ENCODE assay signal across 8 cellular contexts in genomic region chr1:229661022-229661877, GRCh38. TPM values are rescaled to one million over a fixed set of nuclear protein-coding genes. Genes with fewer than 3 reads are reported as not detected.
DNase-seq lines count a peak whose midpoint lies in the region; ATAC-seq and TF ChIP-seq lines count a peak whose summit lies in the region.

No MANE protein-coding gene starts in this region.

- ATAC-seq in GM19397 (IDR thresholded peaks at IDR 0.05; ENCODE audit: unreplicated experiment) (peak; percentile 62), Panc1 (peak; percentile 90)

- TF ChIP-seq CTCF in C4-2B (conservative IDR thresholded peaks at IDR 0.05) (peak; percentile 94), Panc1 (IDR thresholded peaks at IDR 0.05) (peak; percentile 87), fibroblast of the aortic adventitia (IDR thresholded peaks at IDR 0.05; ENCODE audit: insufficient read depth, low read length) (peak; percentile 96)

- no peak overlapping the region for H3K4me3 ChIP-seq in Panc1 (ENCODE audit: low read depth in 2 of 2, low read length in 2 of 2)
- H3K4me3 ChIP-seq in fibroblast of the aortic adventitia (ENCODE audit: low read depth, low read length), result no peak overlapping the region

- no peaks in the 10 kb centered on the region for H3K4me1 ChIP-seq in Panc1 (ENCODE audit: control insufficient read depth, insufficient read depth, low read length)

- intact Hi-C loops in Panc1 (cut with micrococcal nuclease; ENCODE audit: unreplicated experiment), result loop anchor here (10.0 kb wide), 3 partner anchors 404 to 654 kb away; partner anchors contain the start of gene GALNT2

- BruUV-seq in Panc1 (replicated peaks; lab: Mats Ljungman, UMichigan), result no TSS peak

- no peaks in the 10 kb centered on the region for H3K9me3 ChIP-seq in Panc1 (ENCODE audit: control insufficient read depth, insufficient read depth, low read depth, low read length)

- peaks cover 10% of the 10 kb centered on the region for H3K36me3 ChIP-seq in Panc1 (ENCODE audit: control insufficient read depth, insufficient read depth, low read length)

- no peaks in the 10 kb centered on the region for H3K27me3 ChIP-seq in Panc1 (ENCODE audit: control insufficient read depth, insufficient read depth, low read length)

- CTCF ChIA-PET in Panc1 (lab: Charles Lee), result no interaction called here

- H3K27ac ChIP-seq in C4-2B (no peak overlapping the region), Panc1 (ENCODE audit: low read length) (no peak overlapping the region), temporal lobe (ENCODE audit: low read depth, low read length) (peak overlapping the region; percentile 36)

- in situ Hi-C loops in Panc1 (cut with HindIII; ENCODE audit: low pct_unique_long_range_greater_than_20kb, low sequenced_read_pairs), result no loop called here

- DNase-seq in HuH-7.5 (ENCODE audit: low spot score), result peak; percentile 78
- DNase-seq in Panc1 (ENCODE audit: low read depth, low spot score), result peak; percentile 36
- DNase-seq in activated T-helper 1 cell treated with anti-CD3 and anti-CD28 coated beads, Interleukin-2, amount 50 U/mL, for 16 hours (ENCODE audit: low read depth in 1 of 2, low spot score in 1 of 2), result peak; percentile 46 to 61
- DNase-seq in fibroblast of the aortic adventitia (ENCODE audit: low read depth), result peak; percentile 74
- DNase-seq in nucleus accumbens (lab: John Stamatoyannopoulos, UW), result peak; percentile 13 to 90 (median 68)

- POLR2A ChIA-PET in Panc1 (lab: Charles Lee), result no interaction called here

RNA-seq across cellular contexts. Expression of gene URB2, which starts 35.2 kb away (rescaled TPM):
- total RNA-seq in Panc1 (2021; ENCODE audit: unreplicated experiment) (21.9 TPM), fibroblast of the aortic adventitia (ENCODE audit: low replicate concordance) (9.6 and 10.7 TPM in 2 replicates), temporal lobe (8.1 TPM)
- polyA plus RNA-seq in Panc1 (2012; ENCODE audit: insufficient read length), result 8.6 TPM

RNA-seq across cellular contexts. Expression of gene TAF5L, which starts 35.3 kb away (rescaled TPM):
- total RNA-seq in Panc1 (2021; ENCODE audit: unreplicated experiment), result 23.8 TPM
- 16.2 TPM for polyA plus RNA-seq in Panc1 (2012; ENCODE audit: insufficient read length)
- total RNA-seq in fibroblast of the aortic adventitia (ENCODE audit: low replicate concordance), result 9.9 and 14.3 TPM in 2 replicates
- total RNA-seq in temporal lobe, result 17.7 TPM
